ENCODE assay signal across 8 cellular contexts in genomic region chr14:32203928-32204357, GRCh38. TPM values are rescaled to one million over a fixed set of nuclear protein-coding genes. Genes with fewer than 3 reads are reported as not detected.
DNase-seq lines count a peak whose midpoint lies in the region; ATAC-seq, FAIRE-seq and TF ChIP-seq lines count a peak whose summit lies in the region.

No MANE protein-coding gene starts in this region.

- peaks cover 0 to 5% (median 0%) of the 10 kb centered on the region in 8 donors for H3K9me3 Mint-ChIP-seq in CD4-positive, alpha-beta memory T cell

- TF ChIP-seq CTCF in LNCaP clone FGC (IDR thresholded peaks at IDR 0.05; ENCODE audit: control insufficient read depth, extremely low read depth, insufficient read depth) (no peak), left ventricle myocardium inferior (IDR thresholded peaks at IDR 0.05; ENCODE audit: borderline replicate concordance) (no peak), retinal pigment epithelial cell (conservative IDR thresholded peaks at IDR 0.05; ENCODE audit: low read depth, low read length) (no peak), D721Med (IDR thresholded peaks at IDR 0.05; ENCODE audit: insufficient read depth, missing control alignments) (no peak)

- peak overlapping the region; percentile 50 to 68 for H3K4me3 ChIP-seq in CD4-positive, alpha-beta memory T cell (ENCODE audit: low read length in 2 of 2)
- peak overlapping the region; percentile 72 for H3K4me3 ChIP-seq in LNCaP clone FGC (ENCODE audit: low read depth, low read length)
- H3K4me3 ChIP-seq in left ventricle myocardium inferior = peak overlapping the region; percentile 77
- H3K4me3 ChIP-seq in retinal pigment epithelial cell (ENCODE audit: low read length) = peak overlapping the region; percentile 86

- POLR2A ChIA-PET in CD4-positive, alpha-beta memory T cell (lab: Charles Lee; ENCODE audit: partially characterized antibody) = interaction anchor here (0.6 to 3.0 kb wide), 7 partner anchors 49 to 1609 kb away, joined by 3 to 56 read pairs (median 4); partner anchors contain the start of genes AP4S1, ARHGAP5, HEATR5A and SCFD1

- ATAC-seq in GM18511 (IDR thresholded peaks at IDR 0.05; ENCODE audit: unreplicated experiment) (no peak), HG03378 (IDR thresholded peaks at IDR 0.05; ENCODE audit: unreplicated experiment) (no peak)

- H3K36me3 ChIP-seq in CD4-positive, alpha-beta memory T cell (ENCODE audit: insufficient read depth, low read length) = no peaks in the 10 kb centered on the region
- no peaks in the 10 kb centered on the region for H3K36me3 ChIP-seq in left ventricle myocardium inferior

- peak overlapping the region; percentile 90 to 96 (median 93) for H3K4me3 Mint-ChIP-seq in CD4-positive, alpha-beta memory T cell

- peaks cover 22 to 41% (median 28%) of the 10 kb centered on the region in 4 donors for H3K4me1 Mint-ChIP-seq in CD4-positive, alpha-beta memory T cell

- peaks cover 0 to 4% of the 10 kb centered on the region in 2 donors for H3K27me3 Mint-ChIP-seq in CD4-positive, alpha-beta memory T cell

- no peaks in the 10 kb centered on the region for H3K9me3 ChIP-seq in CD4-positive, alpha-beta memory T cell (ENCODE audit: control insufficient read depth in 1 of 2, low read length in 2 of 2)
- no peaks in the 10 kb centered on the region for H3K9me3 ChIP-seq in left ventricle myocardium inferior (replicated peaks)

- H3K27me3 ChIP-seq in CD4-positive, alpha-beta memory T cell (ENCODE audit: insufficient read depth, low read length) = no peaks in the 10 kb centered on the region
- H3K27me3 ChIP-seq in left ventricle myocardium inferior (ENCODE audit: low read depth) = no peaks in the 10 kb centered on the region

- peaks cover 23% of the 10 kb centered on the region for H3K4me1 ChIP-seq in CD4-positive, alpha-beta memory T cell (ENCODE audit: insufficient read depth, low read length)
- H3K4me1 ChIP-seq in left ventricle myocardium inferior = peaks cover 42% of the 10 kb centered on the region

- peak overlapping the region; percentile 96 to 100 (median 99) for H3K27ac Mint-ChIP-seq in CD4-positive, alpha-beta memory T cell

- no peak for FAIRE-seq in D721Med (lab: Jason Lieb, UNC)

- CTCF ChIA-PET in CD4-positive, alpha-beta memory T cell (lab: Charles Lee; ENCODE audit: partially characterized antibody) = interaction anchor here (1.0 to 1.7 kb wide), 4 partner anchors 47 to 131 kb away, joined by 4 to 9 read pairs (median 6); partner anchors contain the start of gene ARHGAP5

- peak overlapping the region; percentile 94 for H3K27ac ChIP-seq in CD4-positive, alpha-beta memory T cell (ENCODE audit: low read depth, low read length)
- peak overlapping the region; percentile 90 for H3K27ac ChIP-seq in left ventricle myocardium inferior (replicated peaks)

- DNase-seq in CD4-positive, alpha-beta memory T cell = peak; percentile 32 to 52 (median 39)
- DNase-seq in LNCaP clone FGC (ENCODE audit: low read depth) (no peak), left ventricle myocardium inferior (peak; percentile 21), retinal pigment epithelial cell (ENCODE audit: low read depth) (no peak), D721Med (ENCODE audit: insufficient read length, low spot score) (no peak)
- peak; percentile 14 for DNase-seq in activated naive CD4-positive, alpha-beta T cell treated with Interleukin-2 at 50 U/mL for 16 hours

- H3K36me3 Mint-ChIP-seq in CD4-positive, alpha-beta memory T cell = peaks cover 0 to 25% of the 10 kb centered on the region in 2 donors

- intact Hi-C loops in CD4-positive, alpha-beta memory T cell (cut with micrococcal nuclease) = loop anchor here (1.0 to 2.0 kb wide), 7 partner anchors 48 to 995 kb away; partner anchors contain the start of genes DTD2, HEATR5A and NUBPL
- intact Hi-C loops in left ventricle myocardium inferior (cut with micrococcal nuclease) = loop anchor here (5.0 kb wide), 1 partner anchor 127 kb away; the partner anchor contains the start of gene ARHGAP5

RNA-seq across cellular contexts. Expression of gene RNU6-8, which starts 0.9 kb away (rescaled TPM):
- not detected for total RNA-seq in CD4-positive, alpha-beta memory T cell
- polyA plus RNA-seq in CD4-positive, alpha-beta memory T cell = not detected
- total RNA-seq in left ventricle myocardium inferior = not detected

RNA-seq across cellular contexts. Expression of gene RNU6-7, which starts 2.1 kb away (rescaled TPM):
- total RNA-seq in CD4-positive, alpha-beta memory T cell = not detected
- not detected for polyA plus RNA-seq in CD4-positive, alpha-beta memory T cell
- total RNA-seq in left ventricle myocardium inferior = not detected

Comparison
In these comparisons a context has a peak if more than half of its experiments do, and no peak if none do; other contexts are left out.
1. DNase-seq: peak in CD4-positive, alpha-beta memory T cell (5 of 5), activated naive CD4-positive, alpha-beta T cell treated with Interleukin-2 at 50 U/mL for 16 hours (single experiment) and left ventricle myocardium inferior (single experiment); none in LNCaP clone FGC (single experiment), retinal pigment epithelial cell (single experiment) and D721Med (single experiment).
2. Peak in every context shown above with its lines, with median percentiles within 50 percentile points of each other: H3K4me3 ChIP-seq.